Comparison of ENCODE assay signal across 8 cellular contexts in genomic region chr2:54704688-54705605, GRCh38. TPM values are rescaled to one million over a fixed set of nuclear protein-coding genes. Genes with fewer than 3 reads are reported as not detected.
DNase-seq lines count a peak whose midpoint lies in the region; ATAC-seq and TF ChIP-seq lines count a peak whose summit lies in the region.

No MANE protein-coding gene starts in this region.

- ATAC-seq in HG02763 (IDR thresholded peaks at IDR 0.05; ENCODE audit: unreplicated experiment) (peak; percentile 50), left colon (peak; percentile 24), GM18858 (IDR thresholded peaks at IDR 0.05; ENCODE audit: unreplicated experiment) (no peak)

- peak overlapping the region; percentile 48 for H3K27ac ChIP-seq in vagina

- intact Hi-C loops in MCF 10A (cut with micrococcal nuclease) (loop anchor here (1.0 to 5.0 kb wide), 5 partner anchors 40 to 598 kb away; no protein-coding TSS in a partner anchor), left colon (cut with DNase I, micrococcal nuclease) (loop anchor here in 1 of 2 donors (5.0 to 10.0 kb wide), 3 partner anchors 183 to 600 kb away; no protein-coding TSS in a partner anchor), vagina (cut with DNase I) (loop anchor here (10.0 kb wide), 2 partner anchors 50 to 180 kb away; no protein-coding TSS in a partner anchor)

- no peaks in the 10 kb centered on the region for H3K4me1 ChIP-seq in vagina

- no peaks in the 10 kb centered on the region for H3K27me3 Mint-ChIP-seq in MCF 10A (ENCODE audit: insufficient read depth, unreplicated experiment)

- BruUV-seq in MCF 10A (replicated peaks; lab: Mats Ljungman, UMichigan), result no TSS peak

- H3K27ac Mint-ChIP-seq in MCF 10A (ENCODE audit: low read depth, unreplicated experiment), result no peak overlapping the region

- H3K4me1 Mint-ChIP-seq in MCF 10A (ENCODE audit: insufficient read depth, unreplicated experiment), result no peaks in the 10 kb centered on the region

- H3K36me3 Mint-ChIP-seq in MCF 10A (ENCODE audit: insufficient read depth, unreplicated experiment), result no peaks in the 10 kb centered on the region

- H3K36me3 ChIP-seq in vagina, result no peaks in the 10 kb centered on the region

- DNase-seq in G401 (ENCODE audit: low spot score), result peak; percentile 86
- DNase-seq in NCI-H446 treated with DMSO at 0.1 percent for 48 hours (lab: John Stamatoyannopoulos, UW), result peak; percentile 51
- DNase-seq in MCF 10A (ENCODE audit: unreplicated experiment), result peak; percentile 77
- DNase-seq in left colon, result no peak
- DNase-seq in vagina (ENCODE audit: extremely low spot score in 2 of 2), result no peak
- no peak for DNase-seq in mucosa of gallbladder (ENCODE audit: low spot score)

- no peak overlapping the region for H3K4me3 Mint-ChIP-seq in MCF 10A (ENCODE audit: unreplicated experiment)

- CTCF ChIA-PET in MCF 10A (lab: Yijun Ruan, JAX), result interaction anchor here (0.5 to 6.4 kb wide), 60 partner anchors 10 to 966 kb away, joined by 3 to 103 read pairs (median 4); no protein-coding TSS in a partner anchor

- POLR2A ChIA-PET in MCF 10A (lab: Yijun Ruan, JAX), result interaction anchor here (0.7 to 1.9 kb wide), 10 partner anchors 23 to 598 kb away, joined by 3 to 8 read pairs (median 3); no protein-coding TSS in a partner anchor

- no peaks in the 10 kb centered on the region for H3K27me3 ChIP-seq in vagina

- TF ChIP-seq CTCF in MCF 10A (IDR thresholded peaks at IDR 0.05; ENCODE audit: unreplicated experiment) (peak; percentile 58), vagina (IDR thresholded peaks at IDR 0.05) (peak; percentile 55 to 72 (median 55))

- TF ChIP-seq POLR2A in vagina (IDR thresholded peaks at IDR 0.05), result no peak

- H3K9me3 Mint-ChIP-seq in MCF 10A (ENCODE audit: unreplicated experiment), result peaks cover 8% of the 10 kb centered on the region

- in situ Hi-C loops in G401 (cut with HindIII; ENCODE audit: low sequenced_read_pairs), result no loop called here

- no peaks in the 10 kb centered on the region for H3K9me3 ChIP-seq in vagina

- no peak overlapping the region for H3K4me3 ChIP-seq in vagina

RNA-seq across cellular contexts. Expression of gene EML6, which starts 18.5 kb away (rescaled TPM):
- total RNA-seq in G401 (2014; rRNA removed; shearing (Covaris generic)), result 0.20 and 4.2 TPM in 2 replicates
- total RNA-seq in MCF 10A (2022) (0.77 and 1.7 TPM in 2 replicates), left colon (1 to 10 TPM; 3.2 to 6.8 TPM), vagina (1.7 TPM), mucosa of gallbladder (2.1 TPM)

Comparison
In these comparisons a context has a peak if more than half of its experiments do, and no peak if none do; other contexts are left out.
1. DNase-seq: peak in G401 (single experiment), NCI-H446 treated with DMSO at 0.1 percent for 48 hours (single experiment) and MCF 10A (single experiment); none in left colon (0 of 2), vagina (0 of 2) and mucosa of gallbladder (single experiment).